22 cellular contexts compared by ENCODE assay signal in the genomic region with DNA sequence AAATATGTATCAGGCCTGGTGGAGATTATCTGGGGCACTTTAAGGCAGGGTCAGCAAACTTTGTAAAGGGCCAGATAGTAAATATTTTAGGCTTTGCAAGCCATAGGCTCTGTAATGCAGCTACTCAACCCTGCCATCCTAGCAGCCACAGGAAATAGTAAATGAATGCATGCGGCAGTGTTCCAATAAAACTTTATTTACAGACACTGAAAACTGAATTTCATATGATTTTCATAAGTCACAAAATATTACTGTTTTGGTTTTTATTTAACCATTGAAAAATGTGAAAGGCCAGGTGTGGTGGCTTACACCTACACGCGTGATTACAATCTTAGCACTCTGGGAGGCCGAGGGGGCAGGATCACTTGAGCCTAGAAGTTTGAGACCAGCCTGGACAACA. TPM values are rescaled to one million over a fixed set of nuclear protein-coding genes. Genes with fewer than 3 reads are reported as not detected.
DNase-seq lines count a peak whose midpoint lies in the region; ATAC-seq, FAIRE-seq and TF ChIP-seq lines count a peak whose summit lies in the region.
"Had no signal": no experiment of that assay in that cellular context is flagged by ENCODE, and none has a peak within 500 bp of the region (broad histone marks: within the 10 kb centered on the region; RNA-seq: fewer than 3 reads in every experiment).

No MANE protein-coding gene starts in this region.

- H3K4me3 ChIP-seq in Karpas-422 (ENCODE audit: low read length) (no peak overlapping the region), GM12878 (no peak overlapping the region), PC-9 (no peak overlapping the region)
- H3K4me3 ChIP-seq: GM23338, Peyer's patch had no signal

- H3K9me3 ChIP-seq in Karpas-422 (ENCODE audit: low read length) (no peaks in the 10 kb centered on the region), GM12878 (replicated peaks; ENCODE audit: control insufficient read depth, insufficient read depth, low read length) (no peaks in the 10 kb centered on the region), PC-9 (ENCODE audit: insufficient read depth, low read depth) (no peaks in the 10 kb centered on the region)
- H3K9me3 ChIP-seq: Peyer's patch, SK-N-SH had no signal

- POLR2A ChIA-PET in GM12878 (lab: Charles Lee) (interaction anchor here (1.2 kb wide), 1 partner anchor 27 kb away, joined by 4 read pairs; no protein-coding TSS in a partner anchor), PC-9 (lab: Charles Lee; ENCODE audit: unreplicated experiment) (interaction anchor here (0.6 kb wide), 1 partner anchor 744 kb away, joined by 4 read pairs; no protein-coding TSS in a partner anchor)

- BruUV-seq in GM12878 (replicated peaks; lab: Mats Ljungman, UMichigan) (no TSS peak), PC-9 (replicated peaks; lab: Mats Ljungman, UMichigan) (no TSS peak)

- intact Hi-C loops in GM12878 (cut with micrococcal nuclease; ENCODE audit: unreplicated experiment), result no loop called here
- intact Hi-C loops in PC-9 (cut with micrococcal nuclease; ENCODE audit: unreplicated experiment), result loop anchor here (5.0 kb wide), 1 partner anchor 53 kb away; a partner anchor contains a TSS
- intact Hi-C loops in CD14-positive monocyte (cut with micrococcal nuclease), result no loop called here

- no peak for TF ChIP-seq EP300 in GM12878 (IDR thresholded peaks at IDR 0.05; ENCODE audit: borderline replicate concordance in 1 of 2, control insufficient read depth in 1 of 2, low read depth in 2 of 2, low read length in 2 of 2)

- no peak for TF ChIP-seq CTCF in GM12878 (IDR thresholded peaks at IDR 0.05 in 2 of 3, conservative IDR thresholded peaks at IDR 0.05 in 1 of 3; ENCODE audit: control insufficient read depth in 2 of 3, extremely low read depth in 1 of 3, insufficient read depth in 1 of 3, low read depth in 3 of 3, low read length in 3 of 3)
- TF ChIP-seq CTCF in progenitor cell of endocrine pancreas (IDR thresholded peaks at IDR 0.05; ENCODE audit: unreplicated experiment), result no peak
- TF ChIP-seq CTCF in PC-9 (conservative IDR thresholded peaks at IDR 0.05), result no peak
- no peak for TF ChIP-seq CTCF in CD14-positive monocyte (IDR thresholded peaks at IDR 0.05)

- RAD21 ChIA-PET in GM12878 (lab: Charles Lee; ENCODE audit: unreplicated experiment), result interaction anchor here (0.9 to 1.5 kb wide), 5 partner anchors 40 to 240 kb away, joined by 3 to 6 read pairs (median 4); no protein-coding TSS in a partner anchor

- H3K9me3 Mint-ChIP-seq in progenitor cell of endocrine pancreas (ENCODE audit: low read depth), result no peaks in the 10 kb centered on the region
- H3K9me3 Mint-ChIP-seq in CD14-positive monocyte, result peaks cover 0 to 3% (median 0%) of the 10 kb centered on the region in 7 donors
- H3K9me3 Mint-ChIP-seq: CD8-positive, alpha-beta T cell; GM23338 had no signal

- H3K27me3 Mint-ChIP-seq in progenitor cell of endocrine pancreas (no peaks in the 10 kb centered on the region), CD14-positive monocyte (ENCODE audit: low read depth in 3 of 3) (no peaks in the 10 kb centered on the region)

- peaks cover 20% of the 10 kb centered on the region; the same call in 1 of the 2 replicates for H3F3A ChIP-seq in PC-9 (ENCODE audit: insufficient read depth, low read depth)

- TF ChIP-seq POLR2A in GM12878 (IDR thresholded peaks at IDR 0.05; ENCODE audit: low read depth, low read length), result no peak

- no peak for FAIRE-seq in GM12878 (lab: Jason Lieb, UNC)
- FAIRE-seq: D721Med, GM12891, GM18507, HTR-8/SVneo had no signal

- DNase-seq in activated CD4-positive, CD25-positive, alpha-beta regulatory T cell treated with anti-CD3 and anti-CD28 coated beads, Interleukin-2, amount 50 U/mL, for 72 hours, result peak; percentile 14
- DNase-seq in Karpas-422 (peak; percentile 53), GM12878 (ENCODE audit: low read depth, low spot score) (no peak), progenitor cell of endocrine pancreas (ENCODE audit: low spot score, unreplicated experiment) (no peak), PC-9 (no peak), NCI-H2227 (lab: John Stamatoyannopoulos, UW; ENCODE audit: unreplicated experiment) (no peak), CD14-positive monocyte (ENCODE audit: low spot score) (no peak)
- DNase-seq: CD8-positive, alpha-beta T cell; GDM1; NCI-H1092; NCI-H1694; NCI-H2107; Right ventricle myocardium superior; SK-N-SH; T-helper 1 cell had no signal

- no peaks in the 10 kb centered on the region for H3K36me3 Mint-ChIP-seq in progenitor cell of endocrine pancreas (ENCODE audit: insufficient read depth)
- no peaks in the 10 kb centered on the region for H3K36me3 Mint-ChIP-seq in CD14-positive monocyte
- H3K36me3 Mint-ChIP-seq: CD8-positive, alpha-beta T cell had no signal

- SMC1A ChIA-PET in GM12878 (lab: Charles Lee; ENCODE audit: uncharacterized antibody, unreplicated experiment), result interaction anchor here (0.6 to 1.7 kb wide), 12 partner anchors 12 to 387 kb away, joined by 3 to 8 read pairs (median 3); no protein-coding TSS in a partner anchor

- H3K36me3 ChIP-seq in Karpas-422 (ENCODE audit: insufficient read depth, low read length), result no peaks in the 10 kb centered on the region
- H3K36me3 ChIP-seq in GM12878 (ENCODE audit: control insufficient read depth in 2 of 2, insufficient read depth in 2 of 2, low read length in 1 of 2), result no peaks in the 10 kb centered on the region
- no peaks in the 10 kb centered on the region for H3K36me3 ChIP-seq in PC-9 (ENCODE audit: low read depth)
- H3K36me3 ChIP-seq: Peyer's patch had no signal

- no peak for TF ChIP-seq RAD21 in GM12878 (IDR thresholded peaks at IDR 0.05; ENCODE audit: insufficient read depth, low read depth, low read length)

- peaks cover 29% of the 10 kb centered on the region for H3K4me1 ChIP-seq in Karpas-422 (ENCODE audit: low read length)
- peaks cover 14% of the 10 kb centered on the region for H3K4me1 ChIP-seq in GM12878 (ENCODE audit: control insufficient read depth, insufficient read depth, low read length)
- H3K4me1 ChIP-seq in PC-9 (replicated peaks; ENCODE audit: insufficient read depth), result peaks cover 6% of the 10 kb centered on the region

- in situ Hi-C loops in GM12878 (cut with MboI), result no loop called here

- H3K27me3 ChIP-seq in Karpas-422 (ENCODE audit: low read length) (no peaks in the 10 kb centered on the region), GM12878 (replicated peaks in 1 of 2; ENCODE audit: control insufficient read depth in 2 of 2, insufficient read depth in 2 of 2, low read length in 1 of 2) (no peaks in the 10 kb centered on the region), PC-9 (ENCODE audit: insufficient read depth, low read depth) (no peaks in the 10 kb centered on the region)
- H3K27me3 ChIP-seq: Peyer's patch had no signal

- no peak for ATAC-seq in activated CD4-positive, CD25-positive, alpha-beta regulatory T cell treated with anti-CD3 and anti-CD28 coated beads, Interleukin-2, amount 50 U/mL, for 24 hours
- no peak for ATAC-seq in GM12878
- ATAC-seq: CD8-positive, alpha-beta T cell; GM23338 had no signal

- no peaks in the 10 kb centered on the region for H3K9me2 ChIP-seq in Karpas-422 (replicated peaks; ENCODE audit: insufficient read depth, low read length)
- H3K9me2 ChIP-seq in PC-9 (ENCODE audit: insufficient read depth), result no peaks in the 10 kb centered on the region
- H3K9me2 ChIP-seq: SK-N-SH had no signal

- no peak overlapping the region for H3K9ac ChIP-seq in Karpas-422 (ENCODE audit: low read length)
- H3K9ac ChIP-seq in GM12878 (ENCODE audit: control insufficient read depth, insufficient read depth, low read length), result no peak overlapping the region
- H3K9ac ChIP-seq: SK-N-SH had no signal

- H2AFZ ChIP-seq in Karpas-422 (ENCODE audit: low read length), result no peak overlapping the region
- H2AFZ ChIP-seq in GM12878 (ENCODE audit: control insufficient read depth, low read depth, low read length), result no peak overlapping the region
- H2AFZ ChIP-seq in PC-9, result no peak overlapping the region
- H2AFZ ChIP-seq: GM23338 had no signal

- H3K4me1 Mint-ChIP-seq in progenitor cell of endocrine pancreas (ENCODE audit: low read depth), result peaks cover 18% of the 10 kb centered on the region
- peaks cover 35% of the 10 kb centered on the region for H3K4me1 Mint-ChIP-seq in CD14-positive monocyte

- H3K79me2 ChIP-seq in Karpas-422 (ENCODE audit: low read length) (peaks cover 17% of the 10 kb centered on the region), GM12878 (ENCODE audit: control insufficient read depth, insufficient read depth, low read length) (peaks cover 18% of the 10 kb centered on the region), PC-9 (ENCODE audit: low read depth) (peaks cover 15% of the 10 kb centered on the region)

- WGBS in GM12878 (ENCODE audit: insufficient coverage, insufficient replicate concordance, low lambda C conversion rate, missing lambda C conversion rate), result 96% methylated on average over 4 of the region's 4 CpGs

- H3K4me3 Mint-ChIP-seq in progenitor cell of endocrine pancreas (ENCODE audit: low read depth) (no peak overlapping the region), CD14-positive monocyte (no peak overlapping the region)
- H3K4me3 Mint-ChIP-seq: GM23338 had no signal

- CTCF ChIA-PET in GM12878 (lab: Yijun Ruan, JAX), result interaction anchor here (0.6 to 1.3 kb wide), 4 partner anchors 20 to 240 kb away, joined by 3 to 6 read pairs (median 4); no protein-coding TSS in a partner anchor
- CTCF ChIA-PET in PC-9 (lab: Charles Lee), result no interaction called here

- H3K4me2 ChIP-seq in Karpas-422 (ENCODE audit: low read depth, low read length, poor library complexity, severe bottlenecking) (no peak overlapping the region), GM12878 (ENCODE audit: control insufficient read depth, insufficient read depth) (no peak overlapping the region), PC-9 (no peak overlapping the region)
- H3K4me2 ChIP-seq: GM23338, SK-N-SH had no signal

- H3K27ac ChIP-seq in Karpas-422 (ENCODE audit: low read length) (no peak overlapping the region), GM12878 (ENCODE audit: control insufficient read depth, insufficient read depth) (no peak overlapping the region), PC-9 (no peak overlapping the region)
- H3K27ac ChIP-seq: Peyer's patch had no signal

- H3K27ac Mint-ChIP-seq in progenitor cell of endocrine pancreas, result peak overlapping the region; percentile 52
- H3K27ac Mint-ChIP-seq in CD14-positive monocyte, result no peak overlapping the region
- H3K27ac Mint-ChIP-seq: CD8-positive, alpha-beta T cell; GM23338 had no signal

- H4K20me1 ChIP-seq in Karpas-422 (ENCODE audit: insufficient read depth, low read depth, low read length), result no peaks in the 10 kb centered on the region
- no peaks in the 10 kb centered on the region for H4K20me1 ChIP-seq in GM12878 (ENCODE audit: control insufficient read depth, insufficient read depth)
- no peaks in the 10 kb centered on the region; the same call in 1 of the 2 replicates for H4K20me1 ChIP-seq in PC-9 (ENCODE audit: insufficient read depth)

RNA-seq across cellular contexts. Expression of a gene that starts 3.2 kb away (rescaled TPM):
- total RNA-seq in Karpas-422 (2014; rRNA removed; shearing (Covaris generic); ENCODE audit: low replicate concordance), result 11.7 and 15.5 TPM in 2 replicates
- 45.5 and 50.6 TPM in 2 replicates for total RNA-seq in GM12878 (2013; cell fraction: nucleolus; rRNA removed)
- total RNA-seq in GM12878 (2014; rRNA removed), result 25.0 and 28.5 TPM in 2 replicates
- 17.1 and 17.7 TPM in 2 replicates for total RNA-seq in GM12878 (2014; rRNA removed; fragmentation: Illumina TruSeq; extraction: Trizol)
- 37.7 and 38.3 TPM in 2 replicates for total RNA-seq in GM12878 (2021)
- 11.2 TPM for polyA plus RNA-seq in GM12878 (2011; ENCODE audit: low read depth)
- polyA plus RNA-seq in GM12878 (2011; rRNA removed), result 34.8 and 40.6 TPM in 2 replicates
- polyA plus RNA-seq in GM12878 (2011; cell fraction: cytosol; rRNA removed), result 48.6 and 50.5 TPM in 2 replicates
- 76.2 and 79.0 TPM in 2 replicates for polyA plus RNA-seq in GM12878 (2011; cell fraction: nucleus; rRNA removed)
- polyA plus RNA-seq in GM12878 (2012), result 17.3 and 19.6 TPM in 2 replicates
- 26.5 and 28.8 TPM in 2 replicates for polyA plus RNA-seq in GM12878 (2014; fragmentation: Illumina TruSeq; extraction: Trizol)
- 1 to 10 TPM; 5.2 to 5.3 TPM for polyA plus RNA-seq in GM12878 (2014; fragmentation: Nextera tagmentation; extraction: Ambion mirVana)
- 33.0 and 35.3 TPM in 2 replicates for polyA plus RNA-seq in GM12878 (2014; rRNA removed)
- polyA plus RNA-seq in GM12878 (2016; fragmentation: Nextera tagmentation; extraction: Ambion mirVana), result 10 to 100 TPM; 23.7 to 24.8 TPM
- polyA minus RNA-seq in GM12878 (2011; rRNA and poly(A)+ RNA removed), result 46.7 and 58.2 TPM in 2 replicates
- 18.5 and 23.1 TPM in 2 replicates for polyA minus RNA-seq in GM12878 (2011; cell fraction: cytosol; rRNA and poly(A)+ RNA removed)
- polyA minus RNA-seq in GM12878 (2011; cell fraction: nucleus; rRNA and poly(A)+ RNA removed), result 29.7 and 44.9 TPM in 2 replicates
- 38.4 and 44.2 TPM in 2 replicates for total RNA-seq in progenitor cell of endocrine pancreas
- 26.7 and 37.6 TPM in 2 replicates for total RNA-seq in PC-9 (2021)
- polyA plus RNA-seq in CD14-positive monocyte, result 10 to 100 TPM; 55.6 to 71.0 TPM

RNA-seq across cellular contexts. Expression of a gene that starts 52.5 kb away (rescaled TPM):
- total RNA-seq in Karpas-422 (2014; rRNA removed; shearing (Covaris generic); ENCODE audit: low replicate concordance), result 173 and 181 TPM in 2 replicates
- total RNA-seq in GM12878 (2013; cell fraction: nucleolus; rRNA removed), result 563 and 606 TPM in 2 replicates
- 166 and 180 TPM in 2 replicates for total RNA-seq in GM12878 (2014; rRNA removed)
- total RNA-seq in GM12878 (2014; rRNA removed; fragmentation: Illumina TruSeq; extraction: Trizol), result 139 and 144 TPM in 2 replicates
- 114 and 132 TPM in 2 replicates for total RNA-seq in GM12878 (2021)
- 94.2 TPM for polyA plus RNA-seq in GM12878 (2011; ENCODE audit: low read depth)
- polyA plus RNA-seq in GM12878 (2011; rRNA removed), result 205 and 226 TPM in 2 replicates
- 179 and 212 TPM in 2 replicates for polyA plus RNA-seq in GM12878 (2011; cell fraction: cytosol; rRNA removed)
- 418 and 443 TPM in 2 replicates for polyA plus RNA-seq in GM12878 (2011; cell fraction: nucleus; rRNA removed)
- 77.8 and 90.8 TPM in 2 replicates for polyA plus RNA-seq in GM12878 (2012)
- 167 and 199 TPM in 2 replicates for polyA plus RNA-seq in GM12878 (2014; fragmentation: Illumina TruSeq; extraction: Trizol)
- polyA plus RNA-seq in GM12878 (2014; fragmentation: Nextera tagmentation; extraction: Ambion mirVana), result 100 to 1,000 TPM; 102 to 142 TPM
- 165 TPM in 2 replicates for polyA plus RNA-seq in GM12878 (2014; rRNA removed)
- polyA plus RNA-seq in GM12878 (2016; fragmentation: Nextera tagmentation; extraction: Ambion mirVana), result 100 to 1,000 TPM; 219 to 227 TPM
- 190 and 219 TPM in 2 replicates for polyA minus RNA-seq in GM12878 (2011; rRNA and poly(A)+ RNA removed)
- polyA minus RNA-seq in GM12878 (2011; cell fraction: cytosol; rRNA and poly(A)+ RNA removed), result 56.1 and 67.0 TPM in 2 replicates
- polyA minus RNA-seq in GM12878 (2011; cell fraction: nucleus; rRNA and poly(A)+ RNA removed), result 119 and 191 TPM in 2 replicates
- total RNA-seq in progenitor cell of endocrine pancreas, result 93.2 and 94.3 TPM in 2 replicates
- 93.6 and 101 TPM in 2 replicates for total RNA-seq in PC-9 (2021)
- polyA plus RNA-seq in CD14-positive monocyte, result 100 to 1,000 TPM in 1 of 2 donors, 10 to 100 TPM in 1; 67.3 to 114 TPM

Comparison
In these comparisons a context has a peak if more than half of its experiments do, and no peak if none do; other contexts are left out.
1. DNase-seq: peak in activated CD4-positive, CD25-positive, alpha-beta regulatory T cell treated with anti-CD3 and anti-CD28 coated beads, Interleukin-2, amount 50 U/mL, for 72 hours (single experiment) and Karpas-422 (single experiment); none in GM12878 (single experiment), progenitor cell of endocrine pancreas (single experiment), PC-9 (0 of 2), NCI-H2227 (single experiment) and CD14-positive monocyte (single experiment).